Comparison of ENCODE assay signal across 9 cellular contexts in genomic region chr7:80380957-80381356, GRCh38.
"Had no signal": no experiment of that assay in that cellular context is flagged by ENCODE, and none has a peak within 500 bp of the region (broad histone marks: within the 10 kb centered on the region; RNA-seq: fewer than 3 reads in every experiment).

No MANE protein-coding gene starts in this region.

- DNase-seq: GM23248, GOT3, H7, HFFc6, KBM-7 had no signal

- H3K27me3 Mint-ChIP-seq: IgD-negative memory B cell had no signal

- H3K27ac Mint-ChIP-seq: HFFc6, IgD-negative memory B cell had no signal

- H3K9ac ChIP-seq: GM23248 had no signal

- H3K4me3 ChIP-seq: GM23248, HAP-1 had no signal

- H3K36me3 Mint-ChIP-seq: IgD-negative memory B cell had no signal

- FAIRE-seq: HepG2 had no signal

- H2AFZ ChIP-seq: GM23248 had no signal

- H3K4me3 Mint-ChIP-seq: HFFc6, IgD-negative memory B cell had no signal

- ATAC-seq: HepG2 had no signal

- H3K36me3 ChIP-seq: HAP-1 had no signal

- H3K27ac ChIP-seq: GM23248, HL-60 had no signal

- H3K9me3 ChIP-seq: HAP-1 had no signal
